Comparison of ENCODE assay signal across 8 cellular contexts in the genomic region with DNA sequence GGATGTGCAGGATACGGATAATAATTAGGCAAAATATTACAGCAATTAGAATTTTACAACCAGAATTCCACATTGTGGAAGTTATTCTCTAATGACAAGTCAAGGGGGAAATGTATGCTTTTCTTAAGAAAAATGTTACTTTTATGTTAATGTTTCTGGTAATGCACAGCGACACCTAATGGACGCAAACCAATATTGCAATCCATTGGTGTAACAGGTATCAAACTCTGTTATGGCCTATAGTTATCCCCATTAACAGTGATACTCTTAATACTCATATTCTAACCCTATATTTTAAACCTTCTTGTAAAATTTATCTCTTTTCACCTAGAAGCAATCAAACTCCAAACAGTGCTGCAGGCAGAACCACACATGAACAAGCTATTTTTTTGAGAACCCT. TPM values are rescaled to one million over a fixed set of nuclear protein-coding genes. Genes with fewer than 3 reads are reported as not detected.
DNase-seq lines count a peak whose midpoint lies in the region; ATAC-seq, FAIRE-seq and TF ChIP-seq lines count a peak whose summit lies in the region.
"Not testable (repeated sequence)": the region's sequence is repeated elsewhere in the genome, so short reads cannot be mapped to it uniquely, and the experiment has no call there.

No MANE protein-coding gene starts in this region.

- H3K4me3 Mint-ChIP-seq in activated T-cell treated with anti-CD3 and anti-CD28 coated beads, Interleukin-2, amount 50 U/mL, for 72 hours = not testable (repeated sequence)

- dilution Hi-C loops in endothelial cell of umbilical vein (cut with MboI; ENCODE audit: extremely low pct_ligation_motif_present, low sequenced_read_pairs) = not testable (repeated sequence)

- H3K4me1 ChIP-seq in endothelial cell of umbilical vein (ENCODE audit: control insufficient read depth, extremely low read depth, insufficient read depth, low read length); liver (ENCODE audit: control insufficient read depth in 4 of 4, insufficient read depth in 4 of 4, low read length in 3 of 4); small intestine (ENCODE audit: control insufficient read depth in 2 of 2, insufficient read depth in 1 of 2, low read depth in 1 of 2, low read length in 1 of 2): not testable (repeated sequence)

- not testable (repeated sequence) for H3K27me3 Mint-ChIP-seq in activated T-cell treated with anti-CD3 and anti-CD28 coated beads, Interleukin-2, amount 50 U/mL, for 72 hours (ENCODE audit: low read depth)

- DNase-seq in AG04450 (ENCODE audit: low read depth, low spot score) = not testable (repeated sequence)
- DNase-seq in NB4 (ENCODE audit: low read depth) (peak; percentile 39), RPMI8226 (peak; percentile 54), endothelial cell of umbilical vein (ENCODE audit: low read depth, low spot score) (peak; percentile 29), small intestine (peak; percentile 18)
- DNase-seq in activated T-cell treated with anti-CD3 and anti-CD28 coated beads, Interleukin-2, amount 50 U/mL, for 72 hours = peak; percentile 22 to 31

- H3K9me3 Mint-ChIP-seq in activated T-cell treated with anti-CD3 and anti-CD28 coated beads, Interleukin-2, amount 50 U/mL, for 72 hours = not testable (repeated sequence)

- not testable (repeated sequence) for H3K27me3 ChIP-seq in AG04450 (ENCODE audit: control insufficient read depth, insufficient read depth, low read length); endothelial cell of umbilical vein (ENCODE audit: control insufficient read depth in 2 of 2, insufficient read depth in 2 of 2, low read length in 2 of 2); liver (ENCODE audit: control insufficient read depth in 4 of 4, insufficient read depth in 4 of 4, low read length in 3 of 4); small intestine (ENCODE audit: control insufficient read depth in 2 of 2, insufficient read depth in 2 of 2, low read length in 2 of 2)

- H3K4me3 ChIP-seq in AG04450 (ENCODE audit: low read depth, low read length); NB4 (ENCODE audit: low read depth, low read length); endothelial cell of umbilical vein (replicated peaks in 1 of 3; ENCODE audit: insufficient read depth in 1 of 3, low read depth in 1 of 3, low read length in 3 of 3); liver (ENCODE audit: low read depth in 1 of 3, low read length in 3 of 3); small intestine (ENCODE audit: low read depth in 1 of 2, low read length in 2 of 2): not testable (repeated sequence)

- POLR2A ChIA-PET in AG04450 (lab: Yijun Ruan, JAX); endothelial cell of umbilical vein (lab: Charles Lee): not testable (repeated sequence)

- H3K4me1 Mint-ChIP-seq in activated T-cell treated with anti-CD3 and anti-CD28 coated beads, Interleukin-2, amount 50 U/mL, for 72 hours (ENCODE audit: low read depth) = not testable (repeated sequence)

- not testable (repeated sequence) for H3K27ac ChIP-seq in AG04450 (ENCODE audit: low read depth, low read length); endothelial cell of umbilical vein (ENCODE audit: insufficient read depth, low read depth, low read length); liver (ENCODE audit: low read depth in 1 of 2, low read length in 2 of 2); small intestine (ENCODE audit: low read depth in 1 of 2, low read length in 1 of 2)

- 5% methylated on average over 3 of the region's 3 CpGs for WGBS in liver
- 2 to 11% (median 7%) methylated on average over 3 of the region's 3 CpGs for WGBS in small intestine, 3 donors

- H3K36me3 Mint-ChIP-seq in activated T-cell treated with anti-CD3 and anti-CD28 coated beads, Interleukin-2, amount 50 U/mL, for 72 hours (ENCODE audit: insufficient read depth in 2 of 2) = not testable (repeated sequence)

- not testable (repeated sequence) for H4K20me1 ChIP-seq in endothelial cell of umbilical vein (replicated peaks; ENCODE audit: control insufficient read depth, extremely low read depth, insufficient read depth, low read length)

- H3K9me3 ChIP-seq in AG04450 (ENCODE audit: control insufficient read depth, insufficient read depth, low read length); endothelial cell of umbilical vein (replicated peaks; ENCODE audit: control insufficient read depth, insufficient read depth, low read length); liver (ENCODE audit: control insufficient read depth in 4 of 4, low read length in 3 of 4); small intestine (ENCODE audit: control insufficient read depth, low read depth): not testable (repeated sequence)

- not testable (repeated sequence) for H3K27ac Mint-ChIP-seq in activated T-cell treated with anti-CD3 and anti-CD28 coated beads, Interleukin-2, amount 50 U/mL, for 72 hours

- not testable (repeated sequence) for TF ChIP-seq POLR2A in NB4 (IDR thresholded peaks at IDR 0.05; ENCODE audit: extremely low read depth, insufficient read length); endothelial cell of umbilical vein (IDR thresholded peaks at IDR 0.05; ENCODE audit: low read depth, low read length)

- CTCF ChIA-PET in AG04450 (lab: Charles Lee); endothelial cell of umbilical vein (lab: Charles Lee): not testable (repeated sequence)

- H3K9ac ChIP-seq in endothelial cell of umbilical vein (replicated peaks; ENCODE audit: extremely low read depth, insufficient read depth, low read length); liver (ENCODE audit: low read depth in 1 of 2, low read length in 2 of 2): not testable (repeated sequence)

- not testable (repeated sequence) for H3K79me2 ChIP-seq in endothelial cell of umbilical vein (ENCODE audit: control insufficient read depth, insufficient read depth, low read length)

- H3K36me3 ChIP-seq in endothelial cell of umbilical vein (ENCODE audit: control insufficient read depth in 2 of 2, extremely low read depth in 1 of 2, insufficient read depth in 2 of 2, low read length in 2 of 2); liver (ENCODE audit: control insufficient read depth in 4 of 4, insufficient read depth in 3 of 4, low read depth in 1 of 4, low read length in 3 of 4); small intestine (ENCODE audit: control insufficient read depth in 2 of 2, insufficient read depth in 2 of 2, low read length in 2 of 2): not testable (repeated sequence)

- TF ChIP-seq RAD21 in liver (IDR thresholded peaks at IDR 0.05) = peak; percentile 58 to 68

- not testable (repeated sequence) for H3K4me2 ChIP-seq in endothelial cell of umbilical vein (ENCODE audit: insufficient read depth, low read length)

- intact Hi-C loops in endothelial cell of umbilical vein (cut with micrococcal nuclease) = loop anchor here (5.0 kb wide), 1 partner anchor 212 kb away; no protein-coding TSS in a partner anchor

- not testable (repeated sequence) for BruUV-seq in endothelial cell of umbilical vein (replicated peaks; lab: Mats Ljungman, UMichigan)

- not testable (repeated sequence) for H3K9me1 ChIP-seq in endothelial cell of umbilical vein (replicated peaks; ENCODE audit: control insufficient read depth, extremely low read depth, insufficient read depth, low read length)

- ATAC-seq in activated T-cell treated with anti-CD3 and anti-CD28 coated beads, Interleukin-2, amount 50 U/mL, for 72 hours (replicated peaks in 1 of 2) = not testable (repeated sequence)

- peak; percentile 46 for TF ChIP-seq CTCF in AG04450 (IDR thresholded peaks at IDR 0.05; ENCODE audit: low read depth, low read length)
- TF ChIP-seq CTCF in GM12872 (IDR thresholded peaks at IDR 0.05; ENCODE audit: insufficient read depth, low read depth, low read length) = peak; percentile 44; the same call in 2 of the 3 replicates
- peak; percentile 25 for TF ChIP-seq CTCF in NB4 (IDR thresholded peaks at IDR 0.05; ENCODE audit: low read depth, low read length)
- peak in 1 of 2 donors; percentile 25 for TF ChIP-seq CTCF in endothelial cell of umbilical vein (IDR thresholded peaks at IDR 0.05; ENCODE audit: extremely low read depth in 1 of 2, insufficient read depth in 1 of 2, low read depth in 1 of 2, low read length in 2 of 2)
- TF ChIP-seq CTCF in liver (IDR thresholded peaks at IDR 0.05; ENCODE audit: low read depth, low read length, missing input control) = peak; percentile 44

- H2AFZ ChIP-seq in endothelial cell of umbilical vein (ENCODE audit: low read depth, low read length) = not testable (repeated sequence)

- not testable (repeated sequence) for FAIRE-seq in endothelial cell of umbilical vein (lab: Jason Lieb, UNC); small intestine (lab: Jason Lieb, UNC)

RNA-seq across cellular contexts. Expression of gene CYP4Z1, which starts 22.3 kb away (rescaled TPM):
- not detected in 2 replicates for polyA plus RNA-seq in AG04450 (2011; rRNA removed)
- not detected in 2 replicates for polyA minus RNA-seq in AG04450 (2011; rRNA and poly(A)+ RNA removed)
- total RNA-seq in activated T-cell treated with anti-CD3 and anti-CD28 coated beads, Interleukin-2, amount 50 U/mL, for 72 hours = not detected
- total RNA-seq in endothelial cell of umbilical vein = not detected in 2 replicates
- 0.03 TPM in 1 of 2 replicates, not detected in the other for polyA plus RNA-seq in endothelial cell of umbilical vein
- not detected in 2 replicates for polyA plus RNA-seq in endothelial cell of umbilical vein (2011; cell fraction: cytosol; rRNA removed)
- not detected in 2 replicates for polyA plus RNA-seq in endothelial cell of umbilical vein (2011; cell fraction: nucleus; rRNA removed)
- polyA plus RNA-seq in endothelial cell of umbilical vein (2012) = not detected in 2 replicates
- polyA minus RNA-seq in endothelial cell of umbilical vein = not detected in 2 replicates
- polyA minus RNA-seq in endothelial cell of umbilical vein (2011; cell fraction: cytosol; rRNA and poly(A)+ RNA removed) = not detected
- not detected in 2 replicates for polyA minus RNA-seq in endothelial cell of umbilical vein (2011; cell fraction: nucleus; rRNA and poly(A)+ RNA removed)
- under 1 TPM; 0.09 to 0.50 TPM for total RNA-seq in liver
- under 1 TPM; 0.20 to 0.21 TPM for polyA plus RNA-seq in liver
- polyA plus RNA-seq in small intestine = under 1 TPM in 1 of 3 donors, not detected in 2; 0.06 TPM

RNA-seq across cellular contexts. Expression of gene CYP4A22, which starts 47.9 kb away (rescaled TPM):
- polyA plus RNA-seq in AG04450 (2011; rRNA removed) (not detected in 2 replicates), endothelial cell of umbilical vein (not detected in 2 replicates), liver (10 to 100 TPM; 64.6 to 95.7 TPM), small intestine (1 to 10 TPM in 1 of 3 donors, under 1 TPM in 2; 0.01 to 1.3 (median 0.54) TPM)
- not detected in 2 replicates for polyA minus RNA-seq in AG04450 (2011; rRNA and poly(A)+ RNA removed)
- total RNA-seq in activated T-cell treated with anti-CD3 and anti-CD28 coated beads, Interleukin-2, amount 50 U/mL, for 72 hours = not detected
- total RNA-seq in endothelial cell of umbilical vein (not detected in 2 replicates), liver (10 to 100 TPM; 18.3 to 66.9 TPM)
- not detected in 2 replicates for polyA plus RNA-seq in endothelial cell of umbilical vein (2011; cell fraction: cytosol; rRNA removed)
- not detected in 2 replicates for polyA plus RNA-seq in endothelial cell of umbilical vein (2011; cell fraction: nucleus; rRNA removed)
- not detected in 2 replicates for polyA plus RNA-seq in endothelial cell of umbilical vein (2012)
- polyA minus RNA-seq in endothelial cell of umbilical vein = not detected in 2 replicates
- not detected for polyA minus RNA-seq in endothelial cell of umbilical vein (2011; cell fraction: cytosol; rRNA and poly(A)+ RNA removed)
- polyA minus RNA-seq in endothelial cell of umbilical vein (2011; cell fraction: nucleus; rRNA and poly(A)+ RNA removed) = not detected in 2 replicates

Comparison
In these comparisons a context has a peak if more than half of its experiments do, and no peak if none do; other contexts are left out.
1. RNA of gene CYP4A22, which starts 47.9 kb away (polyA plus RNA-seq): 64.6 to 95.7 TPM in liver; 0.01 to 1.3 TPM in small intestine, not detected in AG04450 and not detected in endothelial cell of umbilical vein; every median in the first group is over 10 times any median in the second.